ENCODE assay signal across 9 cellular contexts in the genomic region with DNA sequence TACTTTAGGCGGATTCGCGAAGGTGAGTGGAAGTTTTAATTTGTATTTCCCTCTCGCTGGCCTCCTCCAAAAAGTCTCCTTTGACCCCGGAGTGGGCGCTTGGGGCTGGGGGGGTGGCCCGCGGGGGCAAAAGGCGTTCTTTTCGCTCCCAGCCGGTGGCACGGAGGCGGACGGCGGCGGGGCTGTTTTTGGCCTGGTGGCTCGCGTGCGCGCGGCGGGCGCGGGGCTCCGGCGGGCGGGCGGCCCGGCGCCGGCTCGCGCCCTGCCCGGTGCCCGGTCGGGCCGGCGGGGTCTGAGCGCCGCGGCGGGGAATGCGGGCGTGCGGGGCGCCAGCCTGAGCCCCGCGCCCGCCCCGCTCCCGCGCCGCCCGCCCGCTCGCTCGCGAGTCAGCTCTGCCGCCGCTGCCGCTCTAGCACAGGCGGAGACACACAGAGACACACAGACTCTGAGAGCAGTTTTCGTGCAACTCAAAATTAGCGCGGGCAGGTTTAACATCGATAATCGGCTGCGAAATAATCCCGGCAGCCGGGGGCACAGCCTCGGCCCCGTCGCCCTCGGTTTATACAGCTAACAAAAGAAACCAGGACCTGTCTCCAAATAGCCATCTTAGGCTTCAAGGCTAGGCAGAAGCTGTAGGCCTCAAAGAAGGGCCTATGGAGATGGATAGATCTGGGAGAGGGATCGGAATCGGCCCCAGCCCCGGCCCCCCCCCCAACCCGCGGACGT. TPM values are rescaled to one million over a fixed set of nuclear protein-coding genes. Genes with fewer than 3 reads are reported as not detected.
DNase-seq lines count a peak whose midpoint lies in the region; ATAC-seq, FAIRE-seq and TF ChIP-seq lines count a peak whose summit lies in the region.
"Had no signal": no experiment of that assay in that cellular context is flagged by ENCODE, and none has a peak within 500 bp of the region (broad histone marks: within the 10 kb centered on the region; RNA-seq: fewer than 3 reads in every experiment).

No MANE protein-coding gene starts in this region.

- H3K4me3 Mint-ChIP-seq in Calu3 (ENCODE audit: low read depth, unreplicated experiment): peak overlapping the region; percentile 97
- peak overlapping the region; percentile 99 for H3K4me3 Mint-ChIP-seq in activated naive CD8-positive, alpha-beta T cell treated with anti-CD3 and anti-CD28 coated beads for 36 hours

- H4K91ac ChIP-seq in IMR-90 (ENCODE audit: insufficient read depth, low read depth, low read length): no peak overlapping the region; the same call in 1 of the 2 replicates

- ATAC-seq in IMR-90 (ENCODE audit: low read depth) (no peak), pancreas (no peak), HG03045 (IDR thresholded peaks at IDR 0.05; ENCODE audit: unreplicated experiment) (no peak)

- H3K9ac ChIP-seq in IMR-90 (ENCODE audit: low read depth, low read length): peak overlapping the region; percentile 99

- no peaks in the 10 kb centered on the region for H3K4me1 Mint-ChIP-seq in Calu3 (ENCODE audit: low read depth, unreplicated experiment)
- peaks cover 19% of the 10 kb centered on the region for H3K4me1 Mint-ChIP-seq in activated naive CD8-positive, alpha-beta T cell treated with anti-CD3 and anti-CD28 coated beads for 36 hours

- intact Hi-C loops in Calu3 (cut with micrococcal nuclease; ENCODE audit: unreplicated experiment) (no loop called here), IMR-90 (cut with micrococcal nuclease) (no loop called here), pancreas (cut with DNase I) (no loop called here)

- H2BK120ac ChIP-seq in IMR-90 (ENCODE audit: low read depth, low read length): peak overlapping the region; percentile 32; the same call in 1 of the 2 replicates

- FAIRE-seq in pancreas (lab: Jason Lieb, UNC): no peak
- FAIRE-seq: colon had no signal

- DNase-seq in Calu3 (peak; percentile 23), IMR-90 (peak; percentile 43), SK-MEL-5 (ENCODE audit: low read depth, low spot score) (peak; percentile 64), cardiac muscle cell (ENCODE audit: low read depth in 1 of 2, low spot score in 1 of 2) (peak; percentile 52 to 74), pancreas (peak; percentile 34 to 78 (median 48)), tibial nerve (ENCODE audit: low spot score in 2 of 2) (peak; percentile 17 to 32)
- peak; percentile 65 for DNase-seq in activated naive CD8-positive, alpha-beta T cell treated with anti-CD3 and anti-CD28 coated beads for 36 hours

- no peaks in the 10 kb centered on the region for H3K9me1 ChIP-seq in IMR-90 (ENCODE audit: insufficient read depth, low read length)

- peak overlapping the region; percentile 92 for H2AFZ ChIP-seq in IMR-90 (replicated peaks; ENCODE audit: low read length, poor library complexity)

- 0% methylated on average over 34 of the region's 80 CpGs; no CpG with 5 or more reads in 1 of the 2 experiments for WGBS in IMR-90 (ENCODE audit: extremely low coverage in 2 of 2, insufficient read length in 1 of 2), 2 experiments
- WGBS in pancreas, 2 donors: 0 to 1% methylated on average over 51 to 80 of the region's 80 CpGs
- 1 to 2% methylated on average over 13 to 41 of the region's 80 CpGs for WGBS in tibial nerve, 2 donors

- no peak overlapping the region for H2BK20ac ChIP-seq in IMR-90 (ENCODE audit: low read depth, low read length)

- peak overlapping the region; percentile 86 for H3K14ac ChIP-seq in IMR-90 (replicated peaks; ENCODE audit: low read depth, low read length)

- peak overlapping the region; percentile 89 for H3K27ac Mint-ChIP-seq in Calu3 (ENCODE audit: unreplicated experiment)
- peak overlapping the region; percentile 97 for H3K27ac Mint-ChIP-seq in activated naive CD8-positive, alpha-beta T cell treated with anti-CD3 and anti-CD28 coated beads for 36 hours

- no peak overlapping the region for H2AK5ac ChIP-seq in IMR-90 (ENCODE audit: low read depth, low read length)

- TF ChIP-seq POLR2A in IMR-90 (IDR thresholded peaks at IDR 0.05; ENCODE audit: low read depth, low read length): no peak
- no peak for TF ChIP-seq POLR2A in tibial nerve (IDR thresholded peaks at IDR 0.05)

- H3K9me3 ChIP-seq in IMR-90 (ENCODE audit: control insufficient read depth, insufficient read depth, low read length) (no peaks in the 10 kb centered on the region), cardiac muscle cell (ENCODE audit: low read depth) (no peaks in the 10 kb centered on the region), pancreas (no peaks in the 10 kb centered on the region), tibial nerve (no peaks in the 10 kb centered on the region)

- H3K9me3 Mint-ChIP-seq in Calu3 (ENCODE audit: low read depth, unreplicated experiment): no peaks in the 10 kb centered on the region
- H3K9me3 Mint-ChIP-seq in activated naive CD8-positive, alpha-beta T cell treated with anti-CD3 and anti-CD28 coated beads for 36 hours: no peaks in the 10 kb centered on the region

- H2AK9ac ChIP-seq in IMR-90 (replicated peaks; ENCODE audit: low read depth, low read length, poor library complexity): peak overlapping the region; percentile 57

- no peak for TF ChIP-seq CTCF in Calu3 (IDR thresholded peaks at IDR 0.05; ENCODE audit: unreplicated experiment)
- TF ChIP-seq CTCF in IMR-90 (conservative IDR thresholded peaks at IDR 0.05; ENCODE audit: low read depth, low read length): no peak
- no peak for TF ChIP-seq CTCF in cardiac muscle cell (IDR thresholded peaks at IDR 0.05; ENCODE audit: low read depth, low read length)
- no peak for TF ChIP-seq CTCF in pancreas (IDR thresholded peaks at IDR 0.05)
- no peak for TF ChIP-seq CTCF in tibial nerve (IDR thresholded peaks at IDR 0.05)

- H3K27me3 Mint-ChIP-seq in Calu3 (ENCODE audit: unreplicated experiment): no peaks in the 10 kb centered on the region
- H3K27me3 Mint-ChIP-seq in activated naive CD8-positive, alpha-beta T cell treated with anti-CD3 and anti-CD28 coated beads for 36 hours: no peaks in the 10 kb centered on the region

- BruUV-seq in Calu3 (replicated peaks; lab: Mats Ljungman, UMichigan): no TSS peak
- no TSS peak for BruUV-seq in IMR-90 (replicated peaks; lab: Mats Ljungman, UMichigan)

- H3K4me2 ChIP-seq in IMR-90 (ENCODE audit: low read depth, low read length): peak overlapping the region; percentile 98

- peak overlapping the region; percentile 55 for H3K18ac ChIP-seq in IMR-90 (ENCODE audit: low read depth, low read length)

- TF ChIP-seq RAD21 in IMR-90 (IDR thresholded peaks at IDR 0.05; ENCODE audit: low read length): no peak

- peak overlapping the region; percentile 89 for H2BK5ac ChIP-seq in IMR-90 (ENCODE audit: low read depth, low read length, poor library complexity, severe bottlenecking)

- peak overlapping the region; percentile 69 for H3K4me3 ChIP-seq in IMR-90 (ENCODE audit: insufficient read depth, low read depth, low read length)
- peak overlapping the region; percentile 73 for H3K4me3 ChIP-seq in cardiac muscle cell
- peak overlapping the region; percentile 43 to 86 (median 76) for H3K4me3 ChIP-seq in pancreas
- peak overlapping the region; percentile 54 to 97 (median 86) for H3K4me3 ChIP-seq in tibial nerve

- peak overlapping the region; percentile 40 for H3K4ac ChIP-seq in IMR-90 (ENCODE audit: low read depth, low read length)

- H3K27me3 ChIP-seq in IMR-90 (ENCODE audit: control insufficient read depth, insufficient read depth, low read length): no peaks in the 10 kb centered on the region
- H3K27me3 ChIP-seq in cardiac muscle cell: no peaks in the 10 kb centered on the region
- H3K27me3 ChIP-seq in pancreas: no peaks in the 10 kb centered on the region
- H3K27me3 ChIP-seq in tibial nerve: no peaks in the 10 kb centered on the region

- POLR2A ChIA-PET in IMR-90 (lab: Charles Lee; ENCODE audit: unreplicated experiment): no interaction called here

- H3K36me3 ChIP-seq in IMR-90 (ENCODE audit: control insufficient read depth, insufficient read depth, low read length) (peaks cover under 1% of the 10 kb centered on the region; the same call in 1 of the 2 replicates), cardiac muscle cell (no peaks in the 10 kb centered on the region), pancreas (no peaks in the 10 kb centered on the region), tibial nerve (no peaks in the 10 kb centered on the region)

- peak overlapping the region; percentile 85 for H4K5ac ChIP-seq in IMR-90 (ENCODE audit: low read depth, low read length)

- H3K4me1 ChIP-seq in IMR-90 (ENCODE audit: control insufficient read depth, insufficient read depth, low read length) (peaks cover 1% of the 10 kb centered on the region; the same call in 1 of the 2 replicates), cardiac muscle cell (ENCODE audit: low read depth) (peaks cover 27% of the 10 kb centered on the region), pancreas (peaks cover 7 to 38% (median 37%) of the 10 kb centered on the region in 3 donors), tibial nerve (peaks cover 0 to 43% (median 25%) of the 10 kb centered on the region in 4 donors)

- no peaks in the 10 kb centered on the region for H4K20me1 ChIP-seq in IMR-90 (ENCODE audit: insufficient read depth, low read length)

- H2BK15ac ChIP-seq in IMR-90 (ENCODE audit: low read depth, low read length): no peak overlapping the region

- peak overlapping the region; percentile 99 for H3K27ac ChIP-seq in IMR-90 (ENCODE audit: insufficient read depth, low read length)
- peak overlapping the region; percentile 98 for H3K27ac ChIP-seq in cardiac muscle cell
- H3K27ac ChIP-seq in pancreas: peak overlapping the region; percentile 88 to 99 (median 96)
- peak overlapping the region; percentile 92 to 100 (median 99) for H3K27ac ChIP-seq in tibial nerve

- dilution Hi-C loops in IMR-90 (cut with HindIII; ENCODE audit: low sequenced_read_pairs, unreplicated experiment): no loop called here

- H3K23ac ChIP-seq in IMR-90 (ENCODE audit: low read depth, low read length): peak overlapping the region; percentile 78; the same call in 1 of the 2 replicates

- peak overlapping the region; percentile 63 to 79; a peak in 3 of 4 replicates for H4K8ac ChIP-seq in IMR-90 (ENCODE audit: low read depth in 2 of 2, low read length in 2 of 2)

- TF ChIP-seq EP300 in tibial nerve (IDR thresholded peaks at IDR 0.05): no peak

- CTCF ChIA-PET in Calu3 (lab: Charles Lee) (no interaction called here), IMR-90 (lab: Yijun Ruan, JAX) (interaction anchor here (0.6 to 7.4 kb wide), 2 partner anchors 14 to 186 kb away, joined by 3 to 43 read pairs; no protein-coding TSS in a partner anchor)

- in situ Hi-C loops in IMR-90 (cut with MboI; ENCODE audit: low sequenced_read_pairs): no loop called here
- in situ Hi-C loops in SK-MEL-5 (cut with HindIII; ENCODE audit: low pct_unique_long_range_greater_than_20kb, low sequenced_read_pairs): no loop called here

- peaks cover 65% of the 10 kb centered on the region for H3K36me3 Mint-ChIP-seq in Calu3 (ENCODE audit: insufficient read depth, unreplicated experiment)
- peaks cover 21% of the 10 kb centered on the region for H3K36me3 Mint-ChIP-seq in activated naive CD8-positive, alpha-beta T cell treated with anti-CD3 and anti-CD28 coated beads for 36 hours

- peak overlapping the region; percentile 81; the same call in 1 of the 2 replicates for H3K56ac ChIP-seq in IMR-90 (ENCODE audit: extremely low read depth, insufficient read depth, low read length)

- peaks cover 6 to 13% of the 10 kb centered on the region in 2 experiments; a peak in 2 of 4 replicates for H3K79me1 ChIP-seq in IMR-90 (ENCODE audit: low read depth in 1 of 2, low read length in 2 of 2)

RNA-seq across cellular contexts. Expression of gene ARID2, which starts 0.8 kb away (rescaled TPM):
- total RNA-seq in Calu3 (2022): 17.5 and 22.9 TPM in 2 replicates
- total RNA-seq in IMR-90 (2012; rRNA removed): 27.5 and 28.1 TPM in 2 replicates
- polyA plus RNA-seq in IMR-90 (2012; rRNA removed): 5.2 and 5.4 TPM in 2 replicates
- polyA plus RNA-seq in IMR-90 (2012; cell fraction: cytosol; rRNA removed): 1.0 and 5.4 TPM in 2 replicates
- 2.7 and 13.5 TPM in 2 replicates for polyA plus RNA-seq in IMR-90 (2012; cell fraction: nucleus; rRNA removed; ENCODE audit: low replicate concordance)
- 21.9 and 26.6 TPM in 2 replicates for total RNA-seq in SK-MEL-5 (2014; rRNA removed; shearing (Covaris generic))
- 10.5 and 15.6 TPM in 2 replicates for polyA plus RNA-seq in SK-MEL-5 (2015; cell fraction: cytosol; rRNA removed)
- polyA plus RNA-seq in SK-MEL-5 (2015; cell fraction: nucleus; rRNA removed): 20.7 and 22.2 TPM in 2 replicates
- 10 to 100 TPM; 18.5 to 19.9 TPM for total RNA-seq in activated naive CD8-positive, alpha-beta T cell treated with anti-CD3 and anti-CD28 coated beads for 36 hours
- 27.4 and 40.3 TPM in 2 replicates for total RNA-seq in cardiac muscle cell
- polyA plus RNA-seq in cardiac muscle cell: 17.3 and 36.2 TPM in 2 replicates
- total RNA-seq in pancreas: 10 to 100 TPM; 11.0 to 25.6 (median 16.4) TPM
- 1 to 10 TPM; 6.1 to 7.0 TPM for polyA plus RNA-seq in pancreas
- total RNA-seq in tibial nerve: 10 to 100 TPM; 30.3 to 35.8 (median 32.8) TPM
